8 cellular contexts compared by ENCODE assay signal in genomic region chr3:194485876-194486539, GRCh38. TPM values are rescaled to one million over a fixed set of nuclear protein-coding genes. Genes with fewer than 3 reads are reported as not detected.
DNase-seq lines count a peak whose midpoint lies in the region; ATAC-seq, FAIRE-seq and TF ChIP-seq lines count a peak whose summit lies in the region.

No MANE protein-coding gene starts in this region.

- peak overlapping the region; percentile 93 for H3K4me3 ChIP-seq in SK-N-MC

- peak overlapping the region; percentile 38 for H3K27ac ChIP-seq in SK-N-MC

- DNase-seq in GM12891 (ENCODE audit: insufficient read length, low spot score) (peak; percentile 32), SK-N-MC (ENCODE audit: low read depth, low spot score) (no peak), left cardiac atrium (peak; percentile 60), sciatic nerve (ENCODE audit: low spot score) (peak; percentile 71), cortex of kidney (lab: John Stamatoyannopoulos, UW) (no peak), NCI-H128 (lab: John Stamatoyannopoulos, UW; ENCODE audit: unreplicated experiment) (no peak)
- peak; percentile 65 for DNase-seq in activated naive CD8-positive, alpha-beta T cell treated with anti-CD3 and anti-CD28 coated beads, Interleukin-2, amount 10 ng/mL, durations not matched to agents 7 days and 5 days

- H3K27me3 Mint-ChIP-seq in activated naive CD8-positive, alpha-beta T cell treated with anti-CD3 and anti-CD28 coated beads, Interleukin-2, amount 10 ng/mL, durations not matched to agents 7 days and 5 days = no peaks in the 10 kb centered on the region

- no peaks in the 10 kb centered on the region for H3K9me3 Mint-ChIP-seq in activated naive CD8-positive, alpha-beta T cell treated with anti-CD3 and anti-CD28 coated beads, Interleukin-2, amount 10 ng/mL, durations not matched to agents 7 days and 5 days

- intact Hi-C loops in left cardiac atrium (cut with DNase I) = no loop called here
- intact Hi-C loops in sciatic nerve (cut with DNase I) = loop anchor here (10.0 kb wide), 1 partner anchor 99 kb away; no protein-coding TSS in a partner anchor

- H3K9ac ChIP-seq in SK-N-MC (ENCODE audit: insufficient read length) = peak overlapping the region; percentile 92

- H3K36me3 ChIP-seq in SK-N-MC (ENCODE audit: insufficient read depth, low read length) = peaks cover 32% of the 10 kb centered on the region

- H3K9me3 ChIP-seq in SK-N-MC (ENCODE audit: low read depth, low read length) = no peaks in the 10 kb centered on the region

- peak; percentile 5 for ATAC-seq in HG02840 (IDR thresholded peaks at IDR 0.05; ENCODE audit: low FRiP score, unreplicated experiment)
- ATAC-seq in activated naive CD8-positive, alpha-beta T cell treated with anti-CD3 and anti-CD28 coated beads, Interleukin-2, amount 10 ng/mL, durations not matched to agents 7 days and 5 days (ENCODE audit: low read depth) = peak; percentile 28
- peak; percentile 2 to 17 for ATAC-seq in left cardiac atrium
- peak; percentile 27 for ATAC-seq in sciatic nerve

- H3K4me3 Mint-ChIP-seq in activated naive CD8-positive, alpha-beta T cell treated with anti-CD3 and anti-CD28 coated beads, Interleukin-2, amount 10 ng/mL, durations not matched to agents 7 days and 5 days = peak overlapping the region; percentile 92

- TF ChIP-seq POLR2A in GM12891 (IDR thresholded peaks at IDR 0.05; ENCODE audit: low read depth, low read length) = no peak

- FAIRE-seq in GM12891 (lab: Jason Lieb, UNC) = no peak

- peak overlapping the region; percentile 92 for H3K27ac Mint-ChIP-seq in activated naive CD8-positive, alpha-beta T cell treated with anti-CD3 and anti-CD28 coated beads, Interleukin-2, amount 10 ng/mL, durations not matched to agents 7 days and 5 days

- POLR2A ChIA-PET in activated naive CD8-positive, alpha-beta T cell treated with anti-CD3 and anti-CD28 coated beads, Interleukin-2, amount 10 ng/mL, durations not matched to agents 7 days and 5 days (lab: Charles Lee) = interaction anchor here (1.0 to 1.4 kb wide), 2 partner anchors 12 to 98 kb away, joined by 3 to 6 read pairs; no protein-coding TSS in a partner anchor

- peaks cover 20% of the 10 kb centered on the region for H3K36me3 Mint-ChIP-seq in activated naive CD8-positive, alpha-beta T cell treated with anti-CD3 and anti-CD28 coated beads, Interleukin-2, amount 10 ng/mL, durations not matched to agents 7 days and 5 days

- H3K4me1 Mint-ChIP-seq in activated naive CD8-positive, alpha-beta T cell treated with anti-CD3 and anti-CD28 coated beads, Interleukin-2, amount 10 ng/mL, durations not matched to agents 7 days and 5 days = peaks cover 34% of the 10 kb centered on the region

TF ChIP-seq in GM12891, 5 proteins besides CTCF, POLR2A, EP300 and RAD21:
- TF ChIP-seq SPI1 (IDR thresholded peaks at IDR 0.05; ENCODE audit: low read depth, low read length) (no peak), TAF1 (IDR thresholded peaks at IDR 0.05; ENCODE audit: low read depth, low read length) (no peak), PAX5 (IDR thresholded peaks at IDR 0.05; ENCODE audit: insufficient read depth, low read length, severe bottlenecking) (no peak), POU2F2 (IDR thresholded peaks at IDR 0.05; ENCODE audit: low read depth, low read length) (no peak), POLR2AphosphoS5 (IDR thresholded peaks at IDR 0.05; ENCODE audit: low read depth, low read length) (no peak)

RNA-seq across cellular contexts. Expression of gene ATP13A3, which starts 0.8 kb away (rescaled TPM):
- 13.7 TPM for polyA plus RNA-seq in GM12891 (2012; ENCODE audit: low read depth, missing spikeins)
- total RNA-seq in activated naive CD8-positive, alpha-beta T cell treated with anti-CD3 and anti-CD28 coated beads, Interleukin-2, amount 10 ng/mL, durations not matched to agents 7 days and 5 days = 10 to 100 TPM; 56.3 to 57.0 TPM
- total RNA-seq in left cardiac atrium = 100 to 1,000 TPM in 1 of 2 donors, 10 to 100 TPM in 1; 86.7 to 182 TPM
- total RNA-seq in sciatic nerve = 124 TPM

Comparison
In these comparisons a context has a peak if more than half of its experiments do, and no peak if none do; other contexts are left out.
1. DNase-seq: peak in GM12891 (single experiment), activated naive CD8-positive, alpha-beta T cell treated with anti-CD3 and anti-CD28 coated beads, Interleukin-2, amount 10 ng/mL, durations not matched to agents 7 days and 5 days (single experiment), left cardiac atrium (single experiment) and sciatic nerve (single experiment); none in SK-N-MC (single experiment), cortex of kidney (single experiment) and NCI-H128 (single experiment).
2. Peak in every context shown above with its lines, with median percentiles within 50 percentile points of each other: ATAC-seq.